8 cellular contexts compared by ENCODE assay signal in genomic region chr7:115008465-115009114, GRCh38.
DNase-seq lines count a peak whose midpoint lies in the region; ATAC-seq lines count a peak whose summit lies in the region.

No MANE protein-coding gene starts in this region.

- no peaks in the 10 kb centered on the region for H3K27me3 Mint-ChIP-seq in activated T-cell treated with anti-CD3 and anti-CD28 coated beads, Interleukin-2, amount 50 U/mL, for 4 hours (ENCODE audit: low read depth)

- peak; percentile 46 for ATAC-seq in HG03025 (IDR thresholded peaks at IDR 0.05; ENCODE audit: low FRiP score, unreplicated experiment)
- peak; percentile 33 to 49 for ATAC-seq in activated T-cell treated with anti-CD3 and anti-CD28 coated beads, Interleukin-2, amount 50 U/mL, for 4 hours

- H3K36me3 Mint-ChIP-seq in activated T-cell treated with anti-CD3 and anti-CD28 coated beads, Interleukin-2, amount 50 U/mL, for 4 hours (ENCODE audit: insufficient read depth), result peaks cover 35% of the 10 kb centered on the region

- peak overlapping the region; percentile 61 for H3K4me3 Mint-ChIP-seq in activated T-cell treated with anti-CD3 and anti-CD28 coated beads, Interleukin-2, amount 50 U/mL, for 4 hours

- no peaks in the 10 kb centered on the region for H3K9me3 Mint-ChIP-seq in activated T-cell treated with anti-CD3 and anti-CD28 coated beads, Interleukin-2, amount 50 U/mL, for 4 hours

- DNase-seq in NCI-H2107 treated with DMSO at 0.1 percent for 48 hours (lab: John Stamatoyannopoulos, UW; ENCODE audit: unreplicated experiment) (peak; percentile 7), NCI-H2107 (lab: John Stamatoyannopoulos, UW) (no peak), medulla oblongata (ENCODE audit: extremely low spot score) (peak; percentile 48), NCI-H1436 (lab: John Stamatoyannopoulos, UW) (no peak), cerebellar cortex (ENCODE audit: low spot score) (no peak), cerebellar nuclear complex (lab: John Stamatoyannopoulos, UW) (no peak)
- DNase-seq in activated T-cell treated with anti-CD3 and anti-CD28 coated beads, Interleukin-2, amount 50 U/mL, for 4 hours, result no peak

- H3K4me1 Mint-ChIP-seq in activated T-cell treated with anti-CD3 and anti-CD28 coated beads, Interleukin-2, amount 50 U/mL, for 4 hours (ENCODE audit: low read depth), result peaks cover 81% of the 10 kb centered on the region

Comparison
In these comparisons a context has a peak if more than half of its experiments do, and no peak if none do; other contexts are left out.
1. DNase-seq: peak in NCI-H2107 treated with DMSO at 0.1 percent for 48 hours (single experiment) and medulla oblongata (single experiment); none in NCI-H2107 (single experiment), activated T-cell treated with anti-CD3 and anti-CD28 coated beads, Interleukin-2, amount 50 U/mL, for 4 hours (single experiment), NCI-H1436 (single experiment), cerebellar cortex (single experiment) and cerebellar nuclear complex (0 of 2).